In the genomic region with DNA sequence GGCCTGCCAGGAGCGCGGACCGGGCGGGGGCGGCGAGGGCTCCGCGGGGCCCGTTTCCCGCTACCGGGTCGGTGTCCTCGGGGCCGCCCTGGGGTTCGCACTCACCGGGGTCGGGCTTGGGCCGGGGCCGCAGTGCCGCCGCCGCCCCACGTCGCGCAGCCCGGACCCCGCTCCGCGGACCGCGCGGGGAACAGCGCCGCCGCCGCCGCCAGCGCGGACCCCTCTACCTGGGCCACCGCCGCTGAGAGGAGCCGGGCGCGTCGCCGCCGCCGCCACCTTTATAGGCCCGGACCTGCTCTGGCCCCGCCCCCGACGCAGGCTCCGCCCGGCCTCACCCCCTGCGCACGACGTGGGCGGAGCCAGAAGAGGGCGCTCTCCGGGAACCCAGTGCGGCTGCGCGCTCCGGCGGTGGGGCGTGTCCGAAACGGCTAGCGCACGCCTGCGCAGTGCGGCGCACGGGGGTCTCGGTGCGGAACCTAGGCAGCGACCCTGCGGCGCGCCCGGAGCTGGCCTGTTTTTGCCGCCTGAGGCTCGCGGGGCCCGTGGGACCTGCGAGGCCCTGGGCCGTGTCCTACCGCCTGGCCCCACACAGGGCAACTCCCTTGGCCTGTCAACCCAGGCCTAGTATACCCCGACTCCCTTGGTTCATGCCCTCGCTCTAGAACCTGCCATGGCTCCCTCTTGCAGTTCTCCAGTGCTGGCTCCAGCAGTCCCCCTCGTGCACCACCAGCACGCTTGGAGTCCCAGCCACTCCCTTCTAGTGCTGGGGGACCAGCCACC, we compare ENCODE assay signal across 8 cellular contexts. TPM values are rescaled to one million over a fixed set of nuclear protein-coding genes. Genes with fewer than 3 reads are reported as not detected.
A peak's percentile ranks its signal among the peaks of the same experiment; 100 is the strongest.
DNase-seq lines count a peak whose midpoint lies in the region; ATAC-seq, FAIRE-seq and TF ChIP-seq lines count a peak whose summit lies in the region.

Gene MKNK2 (minus strand): TSS at position 254 of the 780 bp plus-strand sequence. CDS start 393 bp downstream, outside the sequence.

- peaks cover 40% of the 10 kb centered on the region for H3K36me3 Mint-ChIP-seq in central memory CD8-positive, alpha-beta T cell (ENCODE audit: insufficient read depth)

- peaks cover 0 to 14% of the 10 kb centered on the region in 2 donors for H3K36me3 ChIP-seq in kidney (ENCODE audit: control insufficient read depth in 1 of 2, insufficient read depth in 2 of 2, low read length in 2 of 2)

- no peaks in the 10 kb centered on the region for H3K9me3 Mint-ChIP-seq in central memory CD8-positive, alpha-beta T cell

- TF ChIP-seq CTCF in kidney (IDR thresholded peaks at IDR 0.05; ENCODE audit: borderline replicate concordance, extremely low read depth, insufficient read depth) = peak; percentile 72

- intact Hi-C loops in kidney (cut with DNase I) = no loop called here

- H3K9ac ChIP-seq in kidney (ENCODE audit: low read length in 2 of 2) = peak within 1 kb of the TSS; percentile 98 to 99

- peaks cover 43% of the 10 kb centered on the region for H3K4me1 Mint-ChIP-seq in central memory CD8-positive, alpha-beta T cell

- FAIRE-seq in kidney (lab: Jason Lieb, UNC) = no peak

- peak within 1 kb of the TSS; percentile 85 to 95 for H3K4me3 ChIP-seq in kidney (ENCODE audit: low read length in 2 of 2)

- ATAC-seq in GM18858 (IDR thresholded peaks at IDR 0.05; ENCODE audit: unreplicated experiment) (peak; percentile 32), HG03097 (IDR thresholded peaks at IDR 0.05; ENCODE audit: low FRiP score, unreplicated experiment) (peak; percentile 47)
- ATAC-seq in activated CD4-positive, CD25-positive, alpha-beta regulatory T cell treated with anti-CD3 and anti-CD28 coated beads, Interleukin-2, amount 50 U/mL, for 24 hours = peak; percentile 81 to 84
- ATAC-seq in central memory CD8-positive, alpha-beta T cell (replicated peaks; ENCODE audit: extremely low read depth, poor library complexity, severe bottlenecking) = peak; percentile 71

- H3K27ac ChIP-seq in kidney (ENCODE audit: low read depth in 2 of 2, low read length in 2 of 2) = peak within 1 kb of the TSS; percentile 98

- in situ Hi-C loops in ACHN (cut with HindIII; ENCODE audit: low pct_ligation_motif_present, low pct_unique_long_range_greater_than_20kb, low sequenced_read_pairs) = no loop called here

- peak; percentile 79 for DNase-seq in ACHN
- DNase-seq in NCI-H2196 treated with DMSO at 0.1 percent for 48 hours (lab: John Stamatoyannopoulos, UW; ENCODE audit: unreplicated experiment) = peak; percentile 62
- DNase-seq in central memory CD8-positive, alpha-beta T cell (ENCODE audit: low spot score in 2 of 2) = peak; percentile 90 to 97
- DNase-seq in kidney = peak; percentile 98
- DNase-seq in stimulated activated CD4-positive, alpha-beta T cell treated with anti-CD3 and anti-CD28 coated beads, Interleukin-15, amount 100 ng/mL, for 24 hours = peak; percentile 95

- H3K4me1 ChIP-seq in kidney (ENCODE audit: control insufficient read depth in 1 of 2, insufficient read depth in 1 of 2, low read depth in 1 of 2, low read length in 2 of 2) = peaks cover 30 to 55% of the 10 kb centered on the region in 2 donors

- no peaks in the 10 kb centered on the region for H3K9me3 ChIP-seq in kidney (ENCODE audit: control insufficient read depth in 1 of 2, low read length in 2 of 2)

- H3K4me3 Mint-ChIP-seq in central memory CD8-positive, alpha-beta T cell = peak within 1 kb of the TSS; percentile 85

- H3K27me3 Mint-ChIP-seq in central memory CD8-positive, alpha-beta T cell = no peaks in the 10 kb centered on the region

- H3K27ac Mint-ChIP-seq in central memory CD8-positive, alpha-beta T cell (ENCODE audit: low read depth) = peak within 1 kb of the TSS; percentile 92

RNA-seq across cellular contexts. Expression of gene MKNK2, which starts in this region (rescaled TPM):
- 190 TPM for total RNA-seq in kidney
- polyA plus RNA-seq in kidney (ENCODE audit: insufficient read depth, low read depth, low replicate concordance) = 67.2 TPM

Comparison
In these comparisons a context has a peak if more than half of its experiments do, and no peak if none do; other contexts are left out.
1. Peak in every context shown above with its lines: DNase-seq, ATAC-seq, H3K4me3 ChIP-seq and H3K27ac ChIP-seq.
2. ATAC-seq: peak in every context shown above with its lines; median percentile 82 in activated CD4-positive, CD25-positive, alpha-beta regulatory T cell treated with anti-CD3 and anti-CD28 coated beads, Interleukin-2, amount 50 U/mL, for 24 hours; 71 in central memory CD8-positive, alpha-beta T cell; 47 in HG03097; 32 in GM18858.